In the genomic region with DNA sequence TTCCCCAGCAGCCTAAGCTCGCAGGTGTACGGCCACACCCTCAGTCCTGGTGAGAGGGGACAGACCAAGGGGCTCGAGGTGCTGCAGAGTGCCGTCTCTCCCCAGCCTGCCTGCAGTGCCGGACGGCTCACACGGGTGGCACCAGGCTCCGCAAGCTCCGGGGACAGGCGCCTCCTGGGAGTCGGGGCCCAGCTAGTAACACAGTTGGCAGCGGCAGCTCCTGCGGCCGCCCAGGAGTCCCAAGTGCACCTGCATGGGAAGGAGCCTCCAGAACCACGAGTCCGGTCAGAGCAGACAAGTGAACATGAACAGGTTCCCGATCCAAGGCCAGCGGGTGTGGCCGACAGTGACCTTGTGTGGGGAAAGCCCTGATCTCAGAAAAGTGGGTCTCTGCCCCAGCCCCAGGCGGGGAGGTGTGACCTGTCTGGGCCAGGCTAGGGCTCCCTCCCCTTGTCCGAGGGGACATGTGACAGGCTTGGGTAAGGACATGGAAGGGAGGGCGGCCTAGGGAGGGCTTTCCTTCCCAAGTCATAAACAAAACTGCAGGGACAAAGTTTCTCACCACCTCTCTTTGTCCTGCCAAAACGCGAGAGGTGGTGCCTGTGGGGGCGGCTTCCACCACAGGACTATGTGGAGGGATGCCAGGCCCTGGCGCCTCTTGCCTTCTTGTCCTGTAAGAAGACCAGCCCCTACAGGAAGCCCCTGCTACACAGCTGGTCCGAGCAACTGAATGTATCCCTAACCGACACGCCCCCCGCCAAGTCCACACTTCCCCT, we compare ENCODE assay signal across 1 cellular context.
TF ChIP-seq lines count a peak whose summit lies in the region.

No MANE protein-coding gene starts in this region.

TF ChIP-seq in HepG2, 621 proteins besides CTCF, POLR2A, EP300 and RAD21 (continued from another document):
- TF ChIP-seq, protein P1, sequence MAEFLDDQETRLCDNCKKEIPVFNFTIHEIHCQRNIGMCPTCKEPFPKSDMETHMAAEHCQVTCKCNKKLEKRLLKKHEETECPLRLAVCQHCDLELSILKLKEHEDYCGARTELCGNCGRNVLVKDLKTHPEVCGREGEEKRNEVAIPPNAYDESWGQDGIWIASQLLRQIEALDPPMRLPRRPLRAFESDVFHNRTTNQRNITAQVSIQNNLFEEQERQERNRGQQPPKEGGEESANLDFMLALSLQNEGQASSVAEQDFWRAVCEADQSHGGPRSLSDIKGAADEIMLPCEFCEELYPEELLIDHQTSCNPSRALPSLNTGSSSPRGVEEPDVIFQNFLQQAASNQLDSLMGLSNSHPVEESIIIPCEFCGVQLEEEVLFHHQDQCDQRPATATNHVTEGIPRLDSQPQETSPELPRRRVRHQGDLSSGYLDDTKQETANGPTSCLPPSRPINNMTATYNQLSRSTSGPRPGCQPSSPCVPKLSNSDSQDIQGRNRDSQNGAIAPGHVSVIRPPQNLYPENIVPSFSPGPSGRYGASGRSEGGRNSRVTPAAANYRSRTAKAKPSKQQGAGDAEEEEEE (CRISPR knock-in tag; IDR thresholded peaks at IDR 0.05; ENCODE audit: borderline replicate concordance) = no peak
- TF ChIP-seq ZNF143 (CRISPR knock-in tag; IDR thresholded peaks at IDR 0.05) (no peak), ZNF670 (CRISPR knock-in tag; IDR thresholded peaks at IDR 0.05; ENCODE audit: borderline replicate concordance) (no peak), ZNF124 (CRISPR knock-in tag; IDR thresholded peaks at IDR 0.05) (no peak), ZNF446 (CRISPR knock-in tag; IDR thresholded peaks at IDR 0.05) (no peak), ZMYM2 (CRISPR knock-in tag; IDR thresholded peaks at IDR 0.05) (no peak), ZNF543 (CRISPR knock-in tag; IDR thresholded peaks at IDR 0.05) (no peak), NFATC3 (CRISPR knock-in tag; IDR thresholded peaks at IDR 0.05) (no peak), MED13 (CRISPR knock-in tag; IDR thresholded peaks at IDR 0.05) (no peak), POLR2AphosphoS2 (IDR thresholded peaks at IDR 0.05; ENCODE audit: low read depth, low read length) (no peak)
- TF ChIP-seq, protein P2, sequence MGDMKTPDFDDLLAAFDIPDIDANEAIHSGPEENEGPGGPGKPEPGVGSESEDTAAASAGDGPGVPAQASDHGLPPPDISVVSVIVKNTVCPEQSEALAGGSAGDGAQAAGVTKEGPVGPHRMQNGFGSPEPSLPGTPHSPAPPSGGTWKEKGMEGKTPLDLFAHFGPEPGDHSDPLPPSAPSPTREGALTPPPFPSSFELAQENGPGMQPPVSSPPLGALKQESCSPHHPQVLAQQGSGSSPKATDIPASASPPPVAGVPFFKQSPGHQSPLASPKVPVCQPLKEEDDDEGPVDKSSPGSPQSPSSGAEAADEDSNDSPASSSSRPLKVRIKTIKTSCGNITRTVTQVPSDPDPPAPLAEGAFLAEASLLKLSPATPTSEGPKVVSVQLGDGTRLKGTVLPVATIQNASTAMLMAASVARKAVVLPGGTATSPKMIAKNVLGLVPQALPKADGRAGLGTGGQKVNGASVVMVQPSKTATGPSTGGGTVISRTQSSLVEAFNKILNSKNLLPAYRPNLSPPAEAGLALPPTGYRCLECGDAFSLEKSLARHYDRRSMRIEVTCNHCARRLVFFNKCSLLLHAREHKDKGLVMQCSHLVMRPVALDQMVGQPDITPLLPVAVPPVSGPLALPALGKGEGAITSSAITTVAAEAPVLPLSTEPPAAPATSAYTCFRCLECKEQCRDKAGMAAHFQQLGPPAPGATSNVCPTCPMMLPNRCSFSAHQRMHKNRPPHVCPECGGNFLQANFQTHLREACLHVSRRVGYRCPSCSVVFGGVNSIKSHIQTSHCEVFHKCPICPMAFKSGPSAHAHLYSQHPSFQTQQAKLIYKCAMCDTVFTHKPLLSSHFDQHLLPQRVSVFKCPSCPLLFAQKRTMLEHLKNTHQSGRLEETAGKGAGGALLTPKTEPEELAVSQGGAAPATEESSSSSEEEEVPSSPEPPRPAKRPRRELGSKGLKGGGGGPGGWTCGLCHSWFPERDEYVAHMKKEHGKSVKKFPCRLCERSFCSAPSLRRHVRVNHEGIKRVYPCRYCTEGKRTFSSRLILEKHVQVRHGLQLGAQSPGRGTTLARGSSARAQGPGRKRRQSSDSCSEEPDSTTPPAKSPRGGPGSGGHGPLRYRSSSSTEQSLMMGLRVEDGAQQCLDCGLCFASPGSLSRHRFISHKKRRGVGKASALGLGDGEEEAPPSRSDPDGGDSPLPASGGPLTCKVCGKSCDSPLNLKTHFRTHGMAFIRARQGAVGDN (CRISPR knock-in tag; IDR thresholded peaks at IDR 0.05) = 0 out of 2 replicates have a peak, but pooled peaks have one; percentile 8
- TF ChIP-seq, protein P3, sequence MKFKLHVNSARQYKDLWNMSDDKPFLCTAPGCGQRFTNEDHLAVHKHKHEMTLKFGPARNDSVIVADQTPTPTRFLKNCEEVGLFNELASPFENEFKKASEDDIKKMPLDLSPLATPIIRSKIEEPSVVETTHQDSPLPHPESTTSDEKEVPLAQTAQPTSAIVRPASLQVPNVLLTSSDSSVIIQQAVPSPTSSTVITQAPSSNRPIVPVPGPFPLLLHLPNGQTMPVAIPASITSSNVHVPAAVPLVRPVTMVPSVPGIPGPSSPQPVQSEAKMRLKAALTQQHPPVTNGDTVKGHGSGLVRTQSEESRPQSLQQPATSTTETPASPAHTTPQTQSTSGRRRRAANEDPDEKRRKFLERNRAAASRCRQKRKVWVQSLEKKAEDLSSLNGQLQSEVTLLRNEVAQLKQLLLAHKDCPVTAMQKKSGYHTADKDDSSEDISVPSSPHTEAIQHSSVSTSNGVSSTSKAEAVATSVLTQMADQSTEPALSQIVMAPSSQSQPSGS (CRISPR knock-in tag; IDR thresholded peaks at IDR 0.05) = no peak
